23 cellular contexts compared by ENCODE assay signal in genomic region chr4:2953496-2953895, GRCh38. TPM values are rescaled to one million over a fixed set of nuclear protein-coding genes. Genes with fewer than 3 reads are reported as not detected.
DNase-seq lines count a peak whose midpoint lies in the region; ATAC-seq and TF ChIP-seq lines count a peak whose summit lies in the region.
"Had no signal": no experiment of that assay in that cellular context is flagged by ENCODE, and none has a peak within 500 bp of the region (broad histone marks: within the 10 kb centered on the region; RNA-seq: fewer than 3 reads in every experiment).

No MANE protein-coding gene starts in this region.

- peaks cover 50% of the 10 kb centered on the region for H3K4me1 Mint-ChIP-seq in activated naive CD4-positive, alpha-beta T cell treated with anti-CD3 and anti-CD28 coated beads for 36 hours (ENCODE audit: low read depth)
- peaks cover 21% of the 10 kb centered on the region for H3K4me1 Mint-ChIP-seq in activated naive CD8-positive, alpha-beta T cell treated with anti-CD3 and anti-CD28 coated beads, Interleukin-2, amount 10 ng/mL, durations not matched to agents 7 days and 5 days
- peaks cover 11% of the 10 kb centered on the region for H3K4me1 Mint-ChIP-seq in chondrocyte (ENCODE audit: low read depth)

- intact Hi-C loops in activated naive CD4-positive, alpha-beta T cell treated with anti-CD3 and anti-CD28 coated beads for 36 hours (cut with micrococcal nuclease), result no loop called here

- no peak overlapping the region for H3K4me3 ChIP-seq in neutrophil (ENCODE audit: low read depth in 1 of 2, low read length in 1 of 2)
- H3K4me3 ChIP-seq: gastrocnemius medialis, transverse colon had no signal

- no peaks in the 10 kb centered on the region for H3K27me3 ChIP-seq in neutrophil
- H3K27me3 ChIP-seq: gastrocnemius medialis, transverse colon had no signal

- no peaks in the 10 kb centered on the region for H3K9me3 Mint-ChIP-seq in activated naive CD4-positive, alpha-beta T cell treated with anti-CD3 and anti-CD28 coated beads for 36 hours
- no peaks in the 10 kb centered on the region for H3K9me3 Mint-ChIP-seq in activated naive CD8-positive, alpha-beta T cell treated with anti-CD3 and anti-CD28 coated beads, Interleukin-2, amount 10 ng/mL, durations not matched to agents 7 days and 5 days
- no peaks in the 10 kb centered on the region for H3K9me3 Mint-ChIP-seq in chondrocyte (ENCODE audit: low read depth)
- H3K9me3 Mint-ChIP-seq: CD8-positive, alpha-beta T cell; nephron had no signal

- DNase-seq in activated naive CD4-positive, alpha-beta T cell treated with anti-CD3 and anti-CD28 coated beads for 36 hours, result no peak
- DNase-seq in activated naive CD4-positive, alpha-beta T cell treated with anti-CD3 and anti-CD28 coated beads, Interleukin-2, amount 50 U/mL, for 16 hours, result no peak
- DNase-seq in RWPE1 (ENCODE audit: low spot score) (no peak), T1000 (lab: John Stamatoyannopoulos, UW) (no peak), NCI-H2196 treated with DMSO at 0.1 percent for 48 hours (lab: John Stamatoyannopoulos, UW; ENCODE audit: unreplicated experiment) (no peak), chondrocyte (ENCODE audit: low spot score) (no peak)
- no peak for DNase-seq in activated naive CD8-positive, alpha-beta T cell treated with anti-CD3 and anti-CD28 coated beads, Interleukin-2, amount 10 ng/mL, durations not matched to agents 7 days and 5 days
- DNase-seq: activated CD4-positive, alpha-beta T cell treated with anti-CD3 and anti-CD28 coated beads, Interleukin-2, amount 50 U/mL, for 1 hour; anterior cingulate cortex; CD8-positive, alpha-beta T cell; DMS53; effector CD8-positive, alpha-beta T cell; gastrocnemius medialis; GOT3; kidney; NCI-H1417; NCI-H524 treated with DMSO at 0.1 percent for 48 hours; stimulated activated naive CD4-positive, alpha-beta T cell; transverse colon had no signal

- H3K27ac ChIP-seq in RWPE1 (peak overlapping the region; percentile 55; the same call in 1 of the 2 replicates), neutrophil (peak overlapping the region; percentile 11)
- H3K27ac ChIP-seq: gastrocnemius medialis, transverse colon had no signal

- no peak for ATAC-seq in activated naive CD8-positive, alpha-beta T cell treated with anti-CD3 and anti-CD28 coated beads, Interleukin-2, amount 10 ng/mL, durations not matched to agents 7 days and 5 days (ENCODE audit: low read depth)
- ATAC-seq: esophagus mucosa, gastrocnemius medialis, SK-N-SH treated with all-trans-retinoic acid at 6 μM for 48 hours had no signal

- no peaks in the 10 kb centered on the region for H3K27me3 Mint-ChIP-seq in activated naive CD4-positive, alpha-beta T cell treated with anti-CD3 and anti-CD28 coated beads for 36 hours (ENCODE audit: low read depth)
- H3K27me3 Mint-ChIP-seq in activated naive CD8-positive, alpha-beta T cell treated with anti-CD3 and anti-CD28 coated beads, Interleukin-2, amount 10 ng/mL, durations not matched to agents 7 days and 5 days, result no peaks in the 10 kb centered on the region
- no peaks in the 10 kb centered on the region for H3K27me3 Mint-ChIP-seq in chondrocyte (ENCODE audit: low read depth)

- no peak overlapping the region for H3K4me3 Mint-ChIP-seq in activated naive CD4-positive, alpha-beta T cell treated with anti-CD3 and anti-CD28 coated beads for 36 hours
- no peak overlapping the region for H3K4me3 Mint-ChIP-seq in activated naive CD8-positive, alpha-beta T cell treated with anti-CD3 and anti-CD28 coated beads, Interleukin-2, amount 10 ng/mL, durations not matched to agents 7 days and 5 days
- H3K4me3 Mint-ChIP-seq in chondrocyte (ENCODE audit: unreplicated experiment), result no peak overlapping the region
- H3K4me3 Mint-ChIP-seq: CD8-positive, alpha-beta T cell; nephron had no signal

- H3K36me3 ChIP-seq in neutrophil, result peaks cover 25% of the 10 kb centered on the region

- no peaks in the 10 kb centered on the region for H3K4me1 ChIP-seq in neutrophil (ENCODE audit: control insufficient read depth in 1 of 2, insufficient read depth in 1 of 2, low read depth in 1 of 2, low read length in 1 of 2)
- H3K4me1 ChIP-seq: transverse colon had no signal

- H3K9me3 ChIP-seq in neutrophil, result no peaks in the 10 kb centered on the region
- H3K9me3 ChIP-seq: gastrocnemius medialis, transverse colon had no signal

- TF ChIP-seq CTCF in RWPE1 (conservative IDR thresholded peaks at IDR 0.05; ENCODE audit: low read depth) (no peak), neutrophil (IDR thresholded peaks at IDR 0.05) (no peak), chondrocyte (IDR thresholded peaks at IDR 0.05) (no peak)

- CTCF ChIA-PET in activated naive CD4-positive, alpha-beta T cell treated with anti-CD3 and anti-CD28 coated beads for 36 hours (lab: Charles Lee), result interaction anchor here (0.6 to 4.8 kb wide), 14 partner anchors 8 to 319 kb away, joined by 3 to 53 read pairs (median 3); partner anchors contain the start of genes GRK4 and NOP14
- CTCF ChIA-PET in RWPE1 (lab: Yijun Ruan, JAX), result interaction anchor here (0.9 kb wide), 1 partner anchor 83 kb away, joined by 3 read pairs; no protein-coding TSS in a partner anchor

- POLR2A ChIA-PET in RWPE1 (lab: Yijun Ruan, JAX; ENCODE audit: low non-redundant PET), result no interaction called here
- POLR2A ChIA-PET in activated naive CD8-positive, alpha-beta T cell treated with anti-CD3 and anti-CD28 coated beads, Interleukin-2, amount 10 ng/mL, durations not matched to agents 7 days and 5 days (lab: Charles Lee), result interaction anchor here (1.0 to 1.8 kb wide), 3 partner anchors 18 to 190 kb away, joined by 3 to 6 read pairs (median 4); no protein-coding TSS in a partner anchor

- peaks cover 66% of the 10 kb centered on the region for H3K36me3 Mint-ChIP-seq in activated naive CD4-positive, alpha-beta T cell treated with anti-CD3 and anti-CD28 coated beads for 36 hours (ENCODE audit: low read depth)
- peaks cover 26% of the 10 kb centered on the region for H3K36me3 Mint-ChIP-seq in activated naive CD8-positive, alpha-beta T cell treated with anti-CD3 and anti-CD28 coated beads, Interleukin-2, amount 10 ng/mL, durations not matched to agents 7 days and 5 days
- H3K36me3 Mint-ChIP-seq in chondrocyte (ENCODE audit: low read depth), result peaks cover 43% of the 10 kb centered on the region

- peak overlapping the region; percentile 99 for H3K27ac Mint-ChIP-seq in activated naive CD4-positive, alpha-beta T cell treated with anti-CD3 and anti-CD28 coated beads for 36 hours
- H3K27ac Mint-ChIP-seq in activated naive CD8-positive, alpha-beta T cell treated with anti-CD3 and anti-CD28 coated beads, Interleukin-2, amount 10 ng/mL, durations not matched to agents 7 days and 5 days, result peak overlapping the region; percentile 22
- no peak overlapping the region for H3K27ac Mint-ChIP-seq in chondrocyte (ENCODE audit: unreplicated experiment)
- H3K27ac Mint-ChIP-seq: nephron had no signal

RNA-seq across cellular contexts. Expression of gene NOP14, which starts 9.7 kb away (rescaled TPM):
- total RNA-seq in activated naive CD4-positive, alpha-beta T cell treated with anti-CD3 and anti-CD28 coated beads for 36 hours, result 10 to 100 TPM; 48.3 to 55.1 TPM
- 10 to 100 TPM; 36.8 to 40.3 TPM for total RNA-seq in activated naive CD8-positive, alpha-beta T cell treated with anti-CD3 and anti-CD28 coated beads, Interleukin-2, amount 10 ng/mL, durations not matched to agents 7 days and 5 days
- 22.2 to 23.9 TPM (median 22.7 TPM) in 3 replicates for total RNA-seq in chondrocyte

RNA-seq across cellular contexts. Expression of gene GRK4, which starts 9.9 kb away (rescaled TPM):
- total RNA-seq in activated naive CD4-positive, alpha-beta T cell treated with anti-CD3 and anti-CD28 coated beads for 36 hours, result 1 to 10 TPM; 1.3 to 2.1 TPM
- 1 to 10 TPM; 2.4 to 3.4 TPM for total RNA-seq in activated naive CD8-positive, alpha-beta T cell treated with anti-CD3 and anti-CD28 coated beads, Interleukin-2, amount 10 ng/mL, durations not matched to agents 7 days and 5 days
- 12.0 to 13.4 TPM (median 12.8 TPM) in 3 replicates for total RNA-seq in chondrocyte
